Comparison of ENCODE assay signal across 9 cellular contexts in the genomic region with DNA sequence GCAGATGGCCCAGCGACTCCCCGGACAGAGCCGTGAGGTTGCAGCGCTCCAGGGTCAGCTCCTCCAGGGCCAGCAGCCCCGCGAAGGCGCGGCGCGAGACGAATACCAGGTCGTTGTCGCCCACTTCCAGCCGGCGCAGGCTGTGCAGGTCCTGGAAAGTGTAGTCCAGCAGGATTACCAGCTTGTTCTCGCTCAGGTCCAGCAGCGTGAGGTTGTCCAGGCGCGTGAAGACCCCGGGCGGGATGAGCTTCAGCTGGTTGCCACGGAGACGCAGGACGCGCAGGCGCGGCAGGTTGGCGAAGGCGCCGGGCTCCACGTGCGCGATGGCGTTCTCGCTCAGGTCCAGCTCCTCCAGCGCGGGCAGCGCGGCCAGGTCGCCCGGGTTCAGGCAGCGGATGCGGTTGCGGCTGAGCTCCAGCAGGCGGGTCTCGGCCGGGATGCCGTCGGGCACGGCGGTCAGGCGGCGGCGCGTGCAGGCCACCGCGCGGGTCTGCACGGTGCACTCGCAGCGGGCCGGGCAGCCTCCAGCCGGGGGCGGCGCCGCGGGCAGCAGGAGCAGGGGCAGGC. TPM values are rescaled to one million over a fixed set of nuclear protein-coding genes. Genes with fewer than 3 reads are reported as not detected.
A peak's percentile ranks its signal among the peaks of the same experiment; 100 is the strongest.
DNase-seq lines count a peak whose midpoint lies in the region; ATAC-seq and TF ChIP-seq lines count a peak whose summit lies in the region.
"Had no signal": no experiment of that assay in that cellular context is flagged by ENCODE, and none has a peak within 500 bp of the region (broad histone marks: within the 10 kb centered on the region; RNA-seq: fewer than 3 reads in every experiment).

No MANE protein-coding gene starts in this region.

- H3K27ac ChIP-seq in heart left ventricle (no peak overlapping the region), lung (ENCODE audit: low read depth in 1 of 2, low read length in 1 of 2) (no peak overlapping the region), urinary bladder (ENCODE audit: low read depth) (no peak overlapping the region)

- H3K27ac Mint-ChIP-seq in activated T-helper 2 cell treated with anti-CD3 and anti-CD28 coated beads, Interferon-gamma antibody, Interleukin-2, Interleukin-4, amounts not matched to agents 10 μg/mL and 5 μg/mL and 100 μg/mL, durations not matched to agents 14 hours and 24 hours and 36 hours = no peak overlapping the region

- WGBS in heart left ventricle, 4 donors = 0 to 7% (median 4%) methylated on average over 25 to 67 of the region's 67 CpGs
- WGBS in lung, 2 donors = 20 to 48% methylated on average over 66 to 67 of the region's 67 CpGs
- WGBS in urinary bladder = 8% methylated on average over 67 of the region's 67 CpGs

- H3K36me3 ChIP-seq in heart left ventricle (no peaks in the 10 kb centered on the region), lung (ENCODE audit: control insufficient read depth in 2 of 2, insufficient read depth in 2 of 2, low read length in 2 of 2) (peaks cover 0 to 1% of the 10 kb centered on the region in 2 donors), urinary bladder (ENCODE audit: insufficient read depth) (no peaks in the 10 kb centered on the region)

- H3K4me3 ChIP-seq in heart left ventricle (peak overlapping the region in 11 of 12 donors; percentile 18 to 69 (median 38)), lung (peak overlapping the region; percentile 17), urinary bladder (ENCODE audit: low read depth, low read length) (peak overlapping the region; percentile 23)

- no peak for ATAC-seq in heart left ventricle
- no peak for ATAC-seq in left ventricle myocardium superior
- ATAC-seq in lung (ENCODE audit: insufficient read depth, low FRiP score) = no peak
- ATAC-seq in GM18505 (IDR thresholded peaks at IDR 0.05; ENCODE audit: unreplicated experiment) = no peak

- no peaks in the 10 kb centered on the region for H3K9me3 ChIP-seq in heart left ventricle
- peaks cover 0 to 2% of the 10 kb centered on the region in 2 donors for H3K9me3 ChIP-seq in lung (ENCODE audit: control insufficient read depth in 2 of 2, insufficient read depth in 1 of 2, low read length in 1 of 2)

- H3K4me3 Mint-ChIP-seq in activated T-helper 2 cell treated with anti-CD3 and anti-CD28 coated beads, Interferon-gamma antibody, Interleukin-2, Interleukin-4, amounts not matched to agents 10 μg/mL and 5 μg/mL and 100 μg/mL, durations not matched to agents 14 hours and 24 hours and 36 hours (ENCODE audit: low read depth) = peak overlapping the region; percentile 65

- H3K27me3 Mint-ChIP-seq in activated T-helper 2 cell treated with anti-CD3 and anti-CD28 coated beads, Interferon-gamma antibody, Interleukin-2, Interleukin-4, amounts not matched to agents 10 μg/mL and 5 μg/mL and 100 μg/mL, durations not matched to agents 14 hours and 24 hours and 36 hours (ENCODE audit: low read depth) = peaks cover 2% of the 10 kb centered on the region

- H3K9me3 Mint-ChIP-seq in activated T-helper 2 cell treated with anti-CD3 and anti-CD28 coated beads, Interferon-gamma antibody, Interleukin-2, Interleukin-4, amounts not matched to agents 10 μg/mL and 5 μg/mL and 100 μg/mL, durations not matched to agents 14 hours and 24 hours and 36 hours = no peaks in the 10 kb centered on the region

- TF ChIP-seq POLR2A in heart left ventricle (IDR thresholded peaks at IDR 0.05) = no peak
- TF ChIP-seq POLR2A in GM18505 (IDR thresholded peaks at IDR 0.05; ENCODE audit: borderline replicate concordance, extremely low read depth, insufficient read depth, insufficient read length) = no peak

- H3K4me1 ChIP-seq in heart left ventricle (peaks cover 2 to 59% (median 33%) of the 10 kb centered on the region in 12 donors), lung (ENCODE audit: control insufficient read depth in 2 of 2, insufficient read depth in 2 of 2, low read length in 2 of 2) (peaks cover 0 to 26% of the 10 kb centered on the region in 2 donors), urinary bladder (ENCODE audit: insufficient read depth) (no peaks in the 10 kb centered on the region)

- intact Hi-C loops in heart left ventricle (cut with DNase I) = no loop called here
- intact Hi-C loops in left ventricle myocardium superior (cut with micrococcal nuclease) = no loop called here
- intact Hi-C loops in activated T-helper 2 cell treated with anti-CD3 and anti-CD28 coated beads, Interferon-gamma antibody, Interleukin-2, Interleukin-4, amounts not matched to agents 10 μg/mL and 5 μg/mL and 100 μg/mL, durations not matched to agents 14 hours and 24 hours and 36 hours (cut with micrococcal nuclease) = no loop called here

- H3K27me3 ChIP-seq in heart left ventricle (peaks cover 35 to 78% (median 55%) of the 10 kb centered on the region in 9 donors), lung (ENCODE audit: control insufficient read depth, insufficient read depth) (peaks cover 11% of the 10 kb centered on the region)

- TF ChIP-seq CTCF in heart left ventricle (IDR thresholded peaks at IDR 0.05) = no peak
- TF ChIP-seq CTCF in lung (IDR thresholded peaks at IDR 0.05; ENCODE audit: control extremely low read depth, extremely low read depth) = no peak

- H3K4me1 Mint-ChIP-seq in activated T-helper 2 cell treated with anti-CD3 and anti-CD28 coated beads, Interferon-gamma antibody, Interleukin-2, Interleukin-4, amounts not matched to agents 10 μg/mL and 5 μg/mL and 100 μg/mL, durations not matched to agents 14 hours and 24 hours and 36 hours (ENCODE audit: low read depth) = peaks cover 17% of the 10 kb centered on the region

- DNase-seq in heart left ventricle = no peak
- no peak for DNase-seq in left ventricle myocardium superior
- no peak for DNase-seq in activated T-helper 2 cell treated with anti-CD3 and anti-CD28 coated beads, Interferon-gamma antibody, Interleukin-2, Interleukin-4, amounts not matched to agents 10 μg/mL and 5 μg/mL and 100 μg/mL, durations not matched to agents 14 hours and 24 hours and 36 hours (ENCODE audit: low spot score)
- DNase-seq in lung (ENCODE audit: low spot score) = no peak
- DNase-seq in NCI-H510A treated with DMSO at 0.1 percent for 48 hours (lab: John Stamatoyannopoulos, UW) = no peak
- DNase-seq in NCI-H1694 treated with DMSO at 0.1 percent for 48 hours (lab: John Stamatoyannopoulos, UW) = no peak
- DNase-seq: stimulated activated CD8-positive, alpha-beta memory T cell treated with anti-CD3 and anti-CD28 coated beads, Interleukin-4, amount 100 ng/mL, for 48 hours had no signal

- H3K36me3 Mint-ChIP-seq in activated T-helper 2 cell treated with anti-CD3 and anti-CD28 coated beads, Interferon-gamma antibody, Interleukin-2, Interleukin-4, amounts not matched to agents 10 μg/mL and 5 μg/mL and 100 μg/mL, durations not matched to agents 14 hours and 24 hours and 36 hours (ENCODE audit: low read depth) = peaks cover 19% of the 10 kb centered on the region

RNA-seq across cellular contexts. Expression of gene PEAK3, which starts 9.3 kb away (rescaled TPM):
- total RNA-seq in heart left ventricle = 1 to 10 TPM in 2 of 9 donors, under 1 TPM in 7; 0.11 to 1.6 (median 0.48) TPM
- polyA plus RNA-seq in heart left ventricle = under 1 TPM; 0.21 to 0.23 TPM
- total RNA-seq in left ventricle myocardium superior = 0.87 TPM
- 0.11 and 0.18 TPM in 2 replicates for total RNA-seq in activated T-helper 2 cell treated with anti-CD3 and anti-CD28 coated beads, Interferon-gamma antibody, Interleukin-2, Interleukin-4, amounts not matched to agents 10 μg/mL and 5 μg/mL and 100 μg/mL, durations not matched to agents 14 hours and 24 hours and 36 hours
- total RNA-seq in lung = 1 to 10 TPM in 1 of 2 donors, under 1 TPM in 1; 0.31 to 6.7 TPM
- 1 to 10 TPM in 1 of 2 donors, under 1 TPM in 1; 0.81 to 7.4 TPM for polyA plus RNA-seq in lung
- not detected for total RNA-seq in urinary bladder
- polyA plus RNA-seq in urinary bladder = 0.58 TPM

RNA-seq across cellular contexts. Expression of gene LINGO3, which starts 16.7 kb away (rescaled TPM):
- total RNA-seq in heart left ventricle (under 1 TPM in 1 of 9 donors, not detected in 8; 0.50 TPM), left ventricle myocardium superior (not detected), lung (under 1 TPM in 1 of 2 donors, not detected in 1; 0.21 TPM), urinary bladder (not detected)
- polyA plus RNA-seq in heart left ventricle (not detected), lung (1 to 10 TPM in 1 of 2 donors, under 1 TPM in 1; 0.10 to 1.0 TPM), urinary bladder (0.08 TPM)
- 0.23 TPM in 1 of 2 replicates, not detected in the other for total RNA-seq in activated T-helper 2 cell treated with anti-CD3 and anti-CD28 coated beads, Interferon-gamma antibody, Interleukin-2, Interleukin-4, amounts not matched to agents 10 μg/mL and 5 μg/mL and 100 μg/mL, durations not matched to agents 14 hours and 24 hours and 36 hours

RNA-seq across cellular contexts. Expression of gene JSRP1, which starts 35.1 kb away (rescaled TPM):
- total RNA-seq in heart left ventricle = under 1 TPM in 1 of 9 donors, not detected in 8; 0.25 TPM
- polyA plus RNA-seq in heart left ventricle = under 1 TPM in 1 of 2 donors, not detected in 1; 0.34 TPM
- not detected for total RNA-seq in left ventricle myocardium superior
- 0.21 and 0.67 TPM in 2 replicates for total RNA-seq in activated T-helper 2 cell treated with anti-CD3 and anti-CD28 coated beads, Interferon-gamma antibody, Interleukin-2, Interleukin-4, amounts not matched to agents 10 μg/mL and 5 μg/mL and 100 μg/mL, durations not matched to agents 14 hours and 24 hours and 36 hours
- total RNA-seq in lung = 1 to 10 TPM in 1 of 2 donors, under 1 TPM in 1; 0.61 to 2.3 TPM
- polyA plus RNA-seq in lung = 1 to 10 TPM in 1 of 2 donors, under 1 TPM in 1; 0.69 to 1.1 TPM
- total RNA-seq in urinary bladder = 1.6 TPM
- 1.3 TPM for polyA plus RNA-seq in urinary bladder

RNA-seq across cellular contexts. Expression of gene LSM7, which starts 37.1 kb away (rescaled TPM):
- 10 to 100 TPM; 33.8 to 79.1 (median 41.0) TPM for total RNA-seq in heart left ventricle
- polyA plus RNA-seq in heart left ventricle = 100 to 1,000 TPM; 187 to 213 TPM
- 43.8 TPM for total RNA-seq in left ventricle myocardium superior
- total RNA-seq in activated T-helper 2 cell treated with anti-CD3 and anti-CD28 coated beads, Interferon-gamma antibody, Interleukin-2, Interleukin-4, amounts not matched to agents 10 μg/mL and 5 μg/mL and 100 μg/mL, durations not matched to agents 14 hours and 24 hours and 36 hours = 142 and 171 TPM in 2 replicates
- 10 to 100 TPM; 54.9 to 92.1 TPM for total RNA-seq in lung
- 100 to 1,000 TPM; 291 to 307 TPM for polyA plus RNA-seq in lung
- total RNA-seq in urinary bladder = 46.5 TPM
- polyA plus RNA-seq in urinary bladder = 189 TPM

RNA-seq across cellular contexts. Expression of gene SPPL2B, which starts 37.2 kb away (rescaled TPM):
- 10 to 100 TPM; 17.6 to 30.9 (median 21.6) TPM for total RNA-seq in heart left ventricle
- polyA plus RNA-seq in heart left ventricle = 10 to 100 TPM; 18.9 to 31.2 TPM
- total RNA-seq in left ventricle myocardium superior = 25.9 TPM
- 60.8 and 69.5 TPM in 2 replicates for total RNA-seq in activated T-helper 2 cell treated with anti-CD3 and anti-CD28 coated beads, Interferon-gamma antibody, Interleukin-2, Interleukin-4, amounts not matched to agents 10 μg/mL and 5 μg/mL and 100 μg/mL, durations not matched to agents 14 hours and 24 hours and 36 hours
- 10 to 100 TPM; 42.8 to 86.1 TPM for total RNA-seq in lung
- 10 to 100 TPM; 34.4 to 54.8 TPM for polyA plus RNA-seq in lung
- total RNA-seq in urinary bladder = 26.9 TPM
- 40.9 TPM for polyA plus RNA-seq in urinary bladder
